ENCODE assay signal across 43 cellular contexts in the genomic region with DNA sequence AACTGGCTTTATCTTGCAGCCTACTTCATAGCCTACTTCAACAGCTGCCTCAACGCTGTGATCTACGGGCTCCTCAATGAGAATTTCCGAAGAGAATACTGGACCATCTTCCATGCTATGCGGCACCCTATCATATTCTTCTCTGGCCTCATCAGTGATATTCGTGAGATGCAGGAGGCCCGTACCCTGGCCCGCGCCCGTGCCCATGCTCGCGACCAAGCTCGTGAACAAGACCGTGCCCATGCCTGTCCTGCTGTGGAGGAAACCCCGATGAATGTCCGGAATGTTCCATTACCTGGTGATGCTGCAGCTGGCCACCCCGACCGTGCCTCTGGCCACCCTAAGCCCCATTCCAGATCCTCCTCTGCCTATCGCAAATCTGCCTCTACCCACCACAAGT. TPM values are rescaled to one million over a fixed set of nuclear protein-coding genes. Genes with fewer than 3 reads are reported as not detected.
"Had no signal": no experiment of that assay in that cellular context is flagged by ENCODE, and none has a peak within 500 bp of the region (broad histone marks: within the 10 kb centered on the region; RNA-seq: fewer than 3 reads in every experiment).

No MANE protein-coding gene starts in this region.

- FAIRE-seq: astrocyte, bronchial epithelial cell had no signal

- H3K27ac Mint-ChIP-seq: activated naive CD4-positive, alpha-beta T cell treated with anti-CD3 and anti-CD28 coated beads for 36 hours; activated naive CD4-positive, alpha-beta T cell treated with anti-CD3 and anti-CD28 coated beads, Interleukin-2, amount 10 ng/mL, durations not matched to agents 7 days and 5 days; activated naive CD4-positive, alpha-beta T cell treated with anti-CD3 and anti-CD28 coated beads, Interleukin-2, amount 50 U/mL, for 24 hours; activated naive CD4-positive, alpha-beta T cell treated with anti-CD3 and anti-CD28 coated beads, Interleukin-2, amount 50 U/mL, for 72 hours; activated naive CD8-positive, alpha-beta T cell; activated naive CD8-positive, alpha-beta T cell treated with anti-CD3 and anti-CD28 coated beads for 36 hours; activated naive CD8-positive, alpha-beta T cell treated with anti-CD3 and anti-CD28 coated beads, Interleukin-2, amount 10 ng/mL, durations not matched to agents 7 days and 5 days; activated naive CD8-positive, alpha-beta T cell treated with anti-CD3 and anti-CD28 coated beads, Interleukin-2, amount 50 U/mL, for 24 hours; activated T-cell treated with anti-CD3 and anti-CD28 coated beads, Interleukin-2, amount 50 U/mL, for 24 hours; activated T-cell treated with anti-CD3 and anti-CD28 coated beads, Interleukin-2, amount 50 U/mL, for 72 hours; activated T-helper 1 cell treated with anti-CD3 and anti-CD28 coated beads, Interleukin-12 subunit alpha, Interleukin-12 subunit beta, Interleukin-2, Interleukin-4 antibody, amounts not matched to agents 30 ng/mL and 10 ng/mL and 1 ng/mL, durations not matched to agents 14 hours and 24 hours and 36 hours; activated T-helper 17 cell treated with anti-CD3 and anti-CD28 coated beads, Interleukin-2, amount 50 U/mL, for 72 hours; activated T-helper 2 cell treated with anti-CD3 and anti-CD28 coated beads, Interferon-gamma antibody, Interleukin-2, Interleukin-4, amounts not matched to agents 10 μg/mL and 5 μg/mL and 100 μg/mL, durations not matched to agents 14 hours and 24 hours and 36 hours; brain had no signal

- H3K4me3 ChIP-seq: adrenal gland, ascending aorta, body of pancreas, breast epithelium, cardiac muscle cell had no signal

- H3K36me3 Mint-ChIP-seq: activated naive CD4-positive, alpha-beta T cell treated with anti-CD3 and anti-CD28 coated beads, Interleukin-2, amount 10 ng/mL, durations not matched to agents 7 days and 5 days; activated naive CD4-positive, alpha-beta T cell treated with anti-CD3 and anti-CD28 coated beads, Interleukin-2, amount 50 U/mL, for 24 hours; activated naive CD8-positive, alpha-beta T cell; activated naive CD8-positive, alpha-beta T cell treated with anti-CD3 and anti-CD28 coated beads for 36 hours; brain had no signal

- H3K9me3 ChIP-seq: adrenal gland, body of pancreas had no signal

- H3K4me1 ChIP-seq: adrenal gland, ascending aorta, body of pancreas, breast epithelium had no signal

- H3K27ac ChIP-seq: adrenal gland, ascending aorta, body of pancreas, brain microvascular endothelial cell, breast epithelium, cardiac muscle cell had no signal

- H3K4me3 Mint-ChIP-seq: activated naive CD4-positive, alpha-beta T cell treated with anti-CD3 and anti-CD28 coated beads for 36 hours; activated naive CD4-positive, alpha-beta T cell treated with anti-CD3 and anti-CD28 coated beads, Interleukin-2, amount 10 ng/mL, durations not matched to agents 7 days and 5 days; activated naive CD4-positive, alpha-beta T cell treated with anti-CD3 and anti-CD28 coated beads, Interleukin-2, amount 50 U/mL, for 24 hours; activated naive CD8-positive, alpha-beta T cell; activated naive CD8-positive, alpha-beta T cell treated with anti-CD3 and anti-CD28 coated beads for 36 hours; activated naive CD8-positive, alpha-beta T cell treated with anti-CD3 and anti-CD28 coated beads, Interleukin-2, amount 10 ng/mL, durations not matched to agents 7 days and 5 days; activated naive CD8-positive, alpha-beta T cell treated with anti-CD3 and anti-CD28 coated beads, Interleukin-2, amount 50 U/mL, for 24 hours; activated T-cell treated with anti-CD3 and anti-CD28 coated beads, Interleukin-2, amount 50 U/mL, for 24 hours; activated T-cell treated with anti-CD3 and anti-CD28 coated beads, Interleukin-2, amount 50 U/mL, for 4 hours; activated T-cell treated with anti-CD3 and anti-CD28 coated beads, Interleukin-2, amount 50 U/mL, for 72 hours; activated T-helper 1 cell treated with anti-CD3 and anti-CD28 coated beads, Interleukin-12 subunit alpha, Interleukin-12 subunit beta, Interleukin-2, Interleukin-4 antibody, amounts not matched to agents 30 ng/mL and 10 ng/mL and 1 ng/mL, durations not matched to agents 14 hours and 24 hours and 36 hours; activated T-helper 17 cell treated with anti-CD3 and anti-CD28 coated beads, Interleukin-2, amount 50 U/mL, for 72 hours; central memory CD8-positive, alpha-beta T cell had no signal

- ATAC-seq: activated naive CD4-positive, alpha-beta T cell treated with anti-CD3 and anti-CD28 coated beads, Interleukin-2, amount 50 U/mL, for 72 hours; activated naive CD8-positive, alpha-beta T cell treated with anti-CD3 and anti-CD28 coated beads, Interleukin-2, amount 50 U/mL, for 24 hours; activated T-cell treated with anti-CD3 and anti-CD28 coated beads, Interleukin-2, amount 50 U/mL, for 4 hours; activated T-cell treated with anti-CD3 and anti-CD28 coated beads, Interleukin-2, amount 50 U/mL, for 72 hours; activated T-helper 17 cell treated with anti-CD3 and anti-CD28 coated beads, Interleukin-2, amount 50 U/mL, for 72 hours; body of pancreas had no signal

- H3K27me3 ChIP-seq: ascending aorta, body of pancreas had no signal

- H3K36me3 ChIP-seq: adrenal gland, ascending aorta, brain microvascular endothelial cell, breast epithelium, cardiac muscle cell had no signal

- H3K9me3 Mint-ChIP-seq: activated naive CD4-positive, alpha-beta T cell treated with anti-CD3 and anti-CD28 coated beads for 36 hours; activated naive CD4-positive, alpha-beta T cell treated with anti-CD3 and anti-CD28 coated beads, Interleukin-2, amount 10 ng/mL, durations not matched to agents 7 days and 5 days; activated naive CD4-positive, alpha-beta T cell treated with anti-CD3 and anti-CD28 coated beads, Interleukin-2, amount 50 U/mL, for 24 hours; activated naive CD4-positive, alpha-beta T cell treated with anti-CD3 and anti-CD28 coated beads, Interleukin-2, amount 50 U/mL, for 72 hours; activated naive CD8-positive, alpha-beta T cell treated with anti-CD3 and anti-CD28 coated beads for 36 hours; activated naive CD8-positive, alpha-beta T cell treated with anti-CD3 and anti-CD28 coated beads, Interleukin-2, amount 10 ng/mL, durations not matched to agents 7 days and 5 days; activated naive CD8-positive, alpha-beta T cell treated with anti-CD3 and anti-CD28 coated beads, Interleukin-2, amount 50 U/mL, for 24 hours; activated T-cell treated with anti-CD3 and anti-CD28 coated beads, Interleukin-2, amount 50 U/mL, for 24 hours; activated T-cell treated with anti-CD3 and anti-CD28 coated beads, Interleukin-2, amount 50 U/mL, for 4 hours; activated T-cell treated with anti-CD3 and anti-CD28 coated beads, Interleukin-2, amount 50 U/mL, for 72 hours; activated T-helper 1 cell treated with anti-CD3 and anti-CD28 coated beads, Interleukin-12 subunit alpha, Interleukin-12 subunit beta, Interleukin-2, Interleukin-4 antibody, amounts not matched to agents 30 ng/mL and 10 ng/mL and 1 ng/mL, durations not matched to agents 14 hours and 24 hours and 36 hours; activated T-helper 17 cell treated with anti-CD3 and anti-CD28 coated beads, Interleukin-2, amount 50 U/mL, for 72 hours; activated T-helper 2 cell treated with anti-CD3 and anti-CD28 coated beads, Interferon-gamma antibody, Interleukin-2, Interleukin-4, amounts not matched to agents 10 μg/mL and 5 μg/mL and 100 μg/mL, durations not matched to agents 14 hours and 24 hours and 36 hours; central memory CD8-positive, alpha-beta T cell had no signal

- DNase-seq: activated effector memory CD4-positive, alpha-beta T cell treated with anti-CD3 and anti-CD28 coated beads, Interleukin-2, amount 50 U/mL, for 16 hours; activated effector memory CD4-positive, alpha-beta T cell treated with Interleukin-2 at 50 U/mL for 16 hours; activated gamma-delta T cell; activated gamma-delta T cell treated with Interleukin-2 at 50 U/mL for 16 hours; activated naive CD4-positive, alpha-beta T cell; activated naive CD4-positive, alpha-beta T cell treated with anti-CD3 and anti-CD28 coated beads for 36 hours; activated naive CD4-positive, alpha-beta T cell treated with anti-CD3 and anti-CD28 coated beads, Interleukin-2, amount 10 ng/mL, durations not matched to agents 7 days and 5 days; activated naive CD4-positive, alpha-beta T cell treated with anti-CD3 and anti-CD28 coated beads, Interleukin-2, amount 50 U/mL, for 16 hours; activated naive CD4-positive, alpha-beta T cell treated with Interleukin-2 at 50 U/mL for 16 hours; activated naive CD8-positive, alpha-beta T cell treated with anti-CD3 and anti-CD28 coated beads for 36 hours; activated naive CD8-positive, alpha-beta T cell treated with anti-CD3 and anti-CD28 coated beads, Interleukin-2, amount 10 ng/mL, durations not matched to agents 7 days and 5 days; activated naive CD8-positive, alpha-beta T cell treated with anti-CD3 and anti-CD28 coated beads, Interleukin-2, amount 50 U/mL, for 24 hours; activated T-cell treated with anti-CD3 and anti-CD28 coated beads, Interleukin-2, amount 50 U/mL, for 1 hour; activated T-cell treated with anti-CD3 and anti-CD28 coated beads, Interleukin-2, amount 50 U/mL, for 24 hours; activated T-cell treated with anti-CD3 and anti-CD28 coated beads, Interleukin-2, amount 50 U/mL, for 4 hours; activated T-cell treated with anti-CD3 and anti-CD28 coated beads, Interleukin-2, amount 50 U/mL, for 48 hours; activated T-cell treated with anti-CD3 and anti-CD28 coated beads, Interleukin-2, amount 50 U/mL, for 72 hours; adrenal gland; amniotic stem cell; amygdala; anterior cingulate cortex; body of pancreas; brain microvascular endothelial cell; caudate nucleus; central memory CD4-positive, alpha-beta T cell; cerebellar nuclear complex had no signal

RNA-seq across cellular contexts. Expression of a gene that starts 4.0 kb away (rescaled TPM):
- total RNA-seq: activated naive CD4-positive, alpha-beta T cell treated with anti-CD3 and anti-CD28 coated beads for 36 hours; activated naive CD4-positive, alpha-beta T cell treated with anti-CD3 and anti-CD28 coated beads, Interleukin-2, amount 50 U/mL, for 72 hours; activated naive CD8-positive, alpha-beta T cell treated with anti-CD3 and anti-CD28 coated beads for 36 hours; activated naive CD8-positive, alpha-beta T cell treated with anti-CD3 and anti-CD28 coated beads, Interleukin-2, amount 10 ng/mL, durations not matched to agents 7 days and 5 days; activated T-cell treated with anti-CD3 and anti-CD28 coated beads, Interleukin-2, amount 50 U/mL, for 4 hours; activated T-cell treated with anti-CD3 and anti-CD28 coated beads, Interleukin-2, amount 50 U/mL, for 72 hours; activated T-helper 1 cell treated with anti-CD3 and anti-CD28 coated beads, Interleukin-12 subunit alpha, Interleukin-12 subunit beta, Interleukin-2, Interleukin-4 antibody, amounts not matched to agents 30 ng/mL and 10 ng/mL and 1 ng/mL, durations not matched to agents 14 hours and 24 hours and 36 hours; activated T-helper 17 cell treated with anti-CD3 and anti-CD28 coated beads, Interleukin-2, amount 50 U/mL, for 72 hours; activated T-helper 2 cell treated with anti-CD3 and anti-CD28 coated beads, Interferon-gamma antibody, Interleukin-2, Interleukin-4, amounts not matched to agents 10 μg/mL and 5 μg/mL and 100 μg/mL, durations not matched to agents 14 hours and 24 hours and 36 hours; adrenal gland; aorta; ascending aorta; body of pancreas; bronchial epithelial cell; cardiac muscle cell; cardiac septum; cerebellum; chondrocyte had no signal
